In genomic region chr18:58903533-58903932, GRCh38 we compare ENCODE assay signal across 14 cellular contexts. TPM values are rescaled to one million over a fixed set of nuclear protein-coding genes. Genes with fewer than 3 reads are reported as not detected.
A peak's percentile ranks its signal among the peaks of the same experiment; 100 is the strongest.
DNase-seq lines count a peak whose midpoint lies in the region; ATAC-seq and TF ChIP-seq lines count a peak whose summit lies in the region.
"Had no signal": no experiment of that assay in that cellular context is flagged by ENCODE, and none has a peak within 500 bp of the region (broad histone marks: within the 10 kb centered on the region; RNA-seq: fewer than 3 reads in every experiment).

No MANE protein-coding gene starts in this region.

- H2AFZ ChIP-seq in OCI-LY1 (ENCODE audit: low read length) (no peak overlapping the region), smooth muscle cell (ENCODE audit: low read depth) (no peak overlapping the region)
- H2AFZ ChIP-seq: GM23248 had no signal

- no peaks in the 10 kb centered on the region for H3K9me3 Mint-ChIP-seq in activated T-helper 17 cell treated with anti-CD3 and anti-CD28 coated beads, Interleukin-2, amount 50 U/mL, for 72 hours
- H3K9me3 Mint-ChIP-seq: CD4-positive, CD25-positive, alpha-beta regulatory T cell; H9 had no signal

- intact Hi-C loops in Right ventricle myocardium superior (cut with DNase I) = no loop called here

- H3K9ac ChIP-seq in OCI-LY1 (ENCODE audit: low read length) (no peak overlapping the region), adipocyte (ENCODE audit: low read length) (no peak overlapping the region), smooth muscle cell (ENCODE audit: low read depth) (no peak overlapping the region)
- H3K9ac ChIP-seq: BLaER1 treated with 17β-estradiol and CSF1 and Interleukin-3, amounts not matched to agents 10 nM and 100 nM; GM23248 had no signal

- H3K4me1 Mint-ChIP-seq in activated T-helper 17 cell treated with anti-CD3 and anti-CD28 coated beads, Interleukin-2, amount 50 U/mL, for 72 hours = no peaks in the 10 kb centered on the region

- H3K27ac Mint-ChIP-seq in activated T-helper 17 cell treated with anti-CD3 and anti-CD28 coated beads, Interleukin-2, amount 50 U/mL, for 72 hours = no peak overlapping the region
- H3K27ac Mint-ChIP-seq: CD4-positive, CD25-positive, alpha-beta regulatory T cell had no signal

- no peak for TF ChIP-seq POLR2A in erythroblast (IDR thresholded peaks at IDR 0.05; ENCODE audit: low read length)

- no peaks in the 10 kb centered on the region for H3K36me3 Mint-ChIP-seq in activated T-helper 17 cell treated with anti-CD3 and anti-CD28 coated beads, Interleukin-2, amount 50 U/mL, for 72 hours (ENCODE audit: low read depth)
- H3K36me3 Mint-ChIP-seq: CD4-positive, CD25-positive, alpha-beta regulatory T cell had no signal

- H3K79me2 ChIP-seq in OCI-LY1 (ENCODE audit: insufficient read depth, low read length) (peaks cover 96% of the 10 kb centered on the region), smooth muscle cell (ENCODE audit: low read depth) (peaks cover 100% of the 10 kb centered on the region)

- DNase-seq in adipocyte (ENCODE audit: low read depth) (peak; percentile 48), fibroblast of peridontal ligament (ENCODE audit: extremely low read depth) (peak; percentile 74), smooth muscle cell (lab: John Stamatoyannopoulos, UW; ENCODE audit: unreplicated experiment) (no peak), Right ventricle myocardium superior (no peak), erythroblast (lab: John Stamatoyannopoulos, UW) (no peak), occipital lobe (lab: John Stamatoyannopoulos, UW) (no peak)
- DNase-seq: ACHN; CD4-positive, CD25-positive, alpha-beta regulatory T cell; DMS79; GM23248; H9 had no signal

- no peak for TF ChIP-seq CTCF in OCI-LY1 (IDR thresholded peaks at IDR 0.05; ENCODE audit: low read length)
- no peak for TF ChIP-seq CTCF in smooth muscle cell (IDR thresholded peaks at IDR 0.05; ENCODE audit: borderline replicate concordance, insufficient read depth, poor library complexity, severe bottlenecking)

- H3K4me2 ChIP-seq in OCI-LY1 (ENCODE audit: low read length) (no peak overlapping the region), smooth muscle cell (no peak overlapping the region)

- H3K36me3 ChIP-seq in OCI-LY1 (ENCODE audit: insufficient read depth, low read length) = peaks cover 80% of the 10 kb centered on the region
- peaks cover 12% of the 10 kb centered on the region for H3K36me3 ChIP-seq in adipocyte (ENCODE audit: control insufficient read depth, insufficient read depth, low read length, severe bottlenecking)
- no peaks in the 10 kb centered on the region for H3K36me3 ChIP-seq in smooth muscle cell (ENCODE audit: low read depth)
- H3K36me3 ChIP-seq: BLaER1 treated with 17β-estradiol and CSF1 and Interleukin-3, amounts not matched to agents 10 nM and 100 nM had no signal

- H3K4me1 ChIP-seq in OCI-LY1 (ENCODE audit: insufficient read depth, low read length, severe bottlenecking) (peaks cover 86% of the 10 kb centered on the region), adipocyte (ENCODE audit: control insufficient read depth, insufficient read depth, low read length) (no peaks in the 10 kb centered on the region), smooth muscle cell (ENCODE audit: low read depth) (peaks cover 6% of the 10 kb centered on the region)

- no peaks in the 10 kb centered on the region for H4K20me1 ChIP-seq in OCI-LY1 (ENCODE audit: insufficient read depth, low read length)
- peaks cover 100% of the 10 kb centered on the region for H4K20me1 ChIP-seq in smooth muscle cell (ENCODE audit: low read depth)

- no peaks in the 10 kb centered on the region for H3K9me2 ChIP-seq in OCI-LY1 (ENCODE audit: low read depth, low read length)

- no peak overlapping the region for H3K4me3 Mint-ChIP-seq in activated T-helper 17 cell treated with anti-CD3 and anti-CD28 coated beads, Interleukin-2, amount 50 U/mL, for 72 hours
- H3K4me3 Mint-ChIP-seq: CD4-positive, CD25-positive, alpha-beta regulatory T cell; H9 had no signal

- ATAC-seq in Right ventricle myocardium superior (ENCODE audit: poor library complexity) = no peak
- no peak for ATAC-seq in activated T-helper 17 cell treated with anti-CD3 and anti-CD28 coated beads, Interleukin-2, amount 50 U/mL, for 72 hours (replicated peaks)

- H3K27me3 Mint-ChIP-seq in activated T-helper 17 cell treated with anti-CD3 and anti-CD28 coated beads, Interleukin-2, amount 50 U/mL, for 72 hours = peaks cover 9% of the 10 kb centered on the region

- H3F3A ChIP-seq in OCI-LY1 (ENCODE audit: insufficient read depth, low read length) (no peaks in the 10 kb centered on the region), smooth muscle cell (ENCODE audit: low read depth) (no peaks in the 10 kb centered on the region)

- 76% methylated on average over 7 of the region's 7 CpGs for WGBS in smooth muscle cell (ENCODE audit: low lambda C conversion rate)

- H3K27me3 ChIP-seq in OCI-LY1 (ENCODE audit: insufficient read depth, low read length) = no peaks in the 10 kb centered on the region
- H3K27me3 ChIP-seq in adipocyte (replicated peaks; ENCODE audit: control insufficient read depth, insufficient read depth, low read length) = no peaks in the 10 kb centered on the region
- no peaks in the 10 kb centered on the region for H3K27me3 ChIP-seq in smooth muscle cell (ENCODE audit: low read depth)

- H3K9me3 ChIP-seq in OCI-LY1 (ENCODE audit: low read length) (no peaks in the 10 kb centered on the region), adipocyte (ENCODE audit: control insufficient read depth, low read length) (no peaks in the 10 kb centered on the region), smooth muscle cell (replicated peaks; ENCODE audit: low read depth) (no peaks in the 10 kb centered on the region)
- H3K9me3 ChIP-seq: BLaER1 treated with 17β-estradiol and CSF1 and Interleukin-3, amounts not matched to agents 10 nM and 100 nM had no signal

- peak overlapping the region; percentile 6 for H3K27ac ChIP-seq in OCI-LY1 (ENCODE audit: low read depth, low read length, poor library complexity, severe bottlenecking)
- peak overlapping the region; percentile 5 for H3K27ac ChIP-seq in smooth muscle cell (ENCODE audit: low read depth)
- H3K27ac ChIP-seq: BLaER1 treated with 17β-estradiol and CSF1 and Interleukin-3, amounts not matched to agents 10 nM and 100 nM; GM23248 had no signal

- H3K4me3 ChIP-seq in OCI-LY1 (ENCODE audit: low read depth, low read length, poor library complexity, severe bottlenecking) (no peak overlapping the region), adipocyte (ENCODE audit: low read length) (no peak overlapping the region), smooth muscle cell (no peak overlapping the region)
- H3K4me3 ChIP-seq: BLaER1 treated with 17β-estradiol and CSF1 and Interleukin-3, amounts not matched to agents 10 nM and 100 nM; GM23248 had no signal

RNA-seq across cellular contexts. Expression of gene ZNF532, which starts 38.9 kb away (rescaled TPM):
- total RNA-seq in smooth muscle cell (126 and 133 TPM in 2 replicates), Right ventricle myocardium superior (53.3 TPM), occipital lobe (207 TPM)
- polyA plus RNA-seq in smooth muscle cell = 31.6 and 39.8 TPM in 2 replicates
- total RNA-seq in activated T-helper 17 cell treated with anti-CD3 and anti-CD28 coated beads, Interleukin-2, amount 50 U/mL, for 72 hours = 10 to 100 TPM in 1 of 2 donors, 1 to 10 TPM in 1; 8.6 to 11.8 TPM

Comparison
In these comparisons a context has a peak if more than half of its experiments do, and no peak if none do; other contexts are left out.
1. DNase-seq: peak in adipocyte (single experiment) and fibroblast of peridontal ligament (single experiment); none in smooth muscle cell (single experiment), Right ventricle myocardium superior (single experiment), erythroblast (0 of 2) and occipital lobe (single experiment).